ENCODE assay signal across 13 cellular contexts in genomic region chr2:11292464-11293255, GRCh38. TPM values are rescaled to one million over a fixed set of nuclear protein-coding genes. Genes with fewer than 3 reads are reported as not detected.
A peak's percentile ranks its signal among the peaks of the same experiment; 100 is the strongest.
DNase-seq lines count a peak whose midpoint lies in the region; ATAC-seq and TF ChIP-seq lines count a peak whose summit lies in the region.
"Had no signal": no experiment of that assay in that cellular context is flagged by ENCODE, and none has a peak within 500 bp of the region (broad histone marks: within the 10 kb centered on the region; RNA-seq: fewer than 3 reads in every experiment).

No MANE protein-coding gene starts in this region.

- POLR2A ChIA-PET in GM10248 (lab: Yijun Ruan, JAX) = no interaction called here

- TF ChIP-seq CTCF in heart left ventricle (IDR thresholded peaks at IDR 0.05) (no peak), gastrocnemius medialis (IDR thresholded peaks at IDR 0.05 in 4 of 5, conservative IDR thresholded peaks at IDR 0.05 in 1 of 5) (no peak), GM10248 (IDR thresholded peaks at IDR 0.05; ENCODE audit: control extremely low read depth, extremely low read depth, low read depth, missing control alignments) (no peak)

- H3K4me1 ChIP-seq in heart left ventricle (peaks cover 0 to 65% (median 32%) of the 10 kb centered on the region in 12 donors), gastrocnemius medialis (peaks cover 71 to 75% of the 10 kb centered on the region in 2 donors)

- WGBS in heart left ventricle, 4 donors = 60 to 62% (median 61%) methylated on average over 3 of the region's 3 CpGs

- H3K9me3 ChIP-seq in heart left ventricle (peaks cover 0 to 9% (median 0%) of the 10 kb centered on the region in 12 donors), gastrocnemius medialis (no peaks in the 10 kb centered on the region)
- H3K9me3 ChIP-seq: gastroesophageal sphincter had no signal

- peak; percentile 20 to 89 (median 66) for ATAC-seq in heart left ventricle
- no peak for ATAC-seq in gastrocnemius medialis
- no peak for ATAC-seq in HG02571 (IDR thresholded peaks at IDR 0.05; ENCODE audit: unreplicated experiment)
- ATAC-seq: gastroesophageal sphincter, T-helper 17 cell had no signal

- CTCF ChIA-PET in GM10248 (lab: Yijun Ruan, JAX) = interaction anchor here (1.0 kb wide), 1 partner anchor 29 kb away, joined by 3 read pairs; no protein-coding TSS in a partner anchor

- H3K36me3 ChIP-seq in heart left ventricle = no peaks in the 10 kb centered on the region
- no peaks in the 10 kb centered on the region for H3K36me3 ChIP-seq in gastrocnemius medialis
- H3K36me3 ChIP-seq: gastroesophageal sphincter had no signal

- H3K4me3 ChIP-seq in heart left ventricle (no peak overlapping the region), gastrocnemius medialis (no peak overlapping the region)
- H3K4me3 ChIP-seq: gastroesophageal sphincter had no signal

- H3K27me3 ChIP-seq in heart left ventricle = no peaks in the 10 kb centered on the region
- H3K27me3 ChIP-seq in gastrocnemius medialis = no peaks in the 10 kb centered on the region
- H3K27me3 ChIP-seq: gastroesophageal sphincter had no signal

- DNase-seq in SIG-M5 treated with dmso at 0.1 percent for 504 hours (lab: John Stamatoyannopoulos, UW; ENCODE audit: unreplicated experiment) (peak; percentile 57), SIG-M5 (lab: John Stamatoyannopoulos, UW) (no peak), RPMI7951 (ENCODE audit: low read depth) (peak; percentile 56), heart left ventricle (peak in 1 of 5 donors; percentile 15), gastrocnemius medialis (no peak), GM10248 (ENCODE audit: extremely low spot score) (no peak)
- no peak for DNase-seq in activated effector memory CD4-positive, alpha-beta T cell treated with anti-CD3 and anti-CD28 coated beads, Interleukin-2, amount 50 U/mL, for 16 hours
- DNase-seq: ACHN; activated naive CD4-positive, alpha-beta T cell treated with anti-CD3 and anti-CD28 coated beads for 36 hours; retina; T-helper 17 cell had no signal

- in situ Hi-C loops in gastrocnemius medialis (cut with MboI; ENCODE audit: low sequenced_read_pairs in 4 of 4) = no loop called here

- TF ChIP-seq POLR2A in heart left ventricle (IDR thresholded peaks at IDR 0.05) (no peak), gastrocnemius medialis (IDR thresholded peaks at IDR 0.05) (no peak)

- H3K27ac ChIP-seq in heart left ventricle = peak overlapping the region in 11 of 12 donors; percentile 5 to 50 (median 37)
- H3K27ac ChIP-seq in gastrocnemius medialis = peak overlapping the region; percentile 44 to 83 (median 58)
- H3K27ac ChIP-seq: gastroesophageal sphincter had no signal

- intact Hi-C loops in heart left ventricle (cut with DNase I) (loop anchor here in 3 of 10 donors (5.0 to 10.0 kb wide), 2 partner anchors 48 to 50 kb away; partner anchors contain the start of gene ROCK2 (in 2 of the 3)), gastrocnemius medialis (cut with DNase I; ENCODE audit: low total_unique reads) (no loop called here)

RNA-seq across cellular contexts. Expression of gene ROCK2, which starts 51.8 kb away (rescaled TPM):
- 36.6 and 45.4 TPM in 2 replicates for total RNA-seq in RPMI7951 (2014; rRNA removed; shearing (Covaris generic))
- total RNA-seq in heart left ventricle (10 to 100 TPM; 25.3 to 44.3 (median 39.0) TPM), gastrocnemius medialis (10 to 100 TPM; 42.0 to 85.4 (median 70.7) TPM)
- 10 to 100 TPM in 1 of 2 donors, 1 to 10 TPM in 1; 6.1 to 14.3 TPM for polyA plus RNA-seq in heart left ventricle

Comparison
In these comparisons a context has a peak if more than half of its experiments do, and no peak if none do; other contexts are left out.
1. DNase-seq: peak in SIG-M5 treated with dmso at 0.1 percent for 504 hours (single experiment) and RPMI7951 (single experiment); none in SIG-M5 (single experiment), gastrocnemius medialis (0 of 2), GM10248 (single experiment) and activated effector memory CD4-positive, alpha-beta T cell treated with anti-CD3 and anti-CD28 coated beads, Interleukin-2, amount 50 U/mL, for 16 hours (single experiment).
2. ATAC-seq: peak in heart left ventricle (4 of 4); none in gastrocnemius medialis (0 of 2) and HG02571 (single experiment).